Comparison of ENCODE assay signal across 19 cellular contexts in genomic region chr12:44003721-44004120, GRCh38.
DNase-seq lines count a peak whose midpoint lies in the region; ATAC-seq, FAIRE-seq and TF ChIP-seq lines count a peak whose summit lies in the region.
"Had no signal": no experiment of that assay in that cellular context is flagged by ENCODE, and none has a peak within 500 bp of the region (broad histone marks: within the 10 kb centered on the region; RNA-seq: fewer than 3 reads in every experiment).

No MANE protein-coding gene starts in this region.

- H2BK5ac ChIP-seq in neuronal stem cell (ENCODE audit: low read length), result no peak overlapping the region

- intact Hi-C loops in kidney (cut with DNase I), result no loop called here

- DNase-seq in bronchial epithelial cell (ENCODE audit: low read depth) (peak; percentile 13), epithelial cell of esophagus (ENCODE audit: low read depth) (peak; percentile 35), neuronal stem cell (ENCODE audit: low spot score) (no peak), mesenteric fat pad (ENCODE audit: low spot score) (no peak), kidney (no peak)
- DNase-seq in stimulated activated naive B cell treated with anti-CD40 and anti-IgM and Interleukin-4, amounts not matched to agents 10 μg/mL and 1 μg/mL and 100 μg/mL, for 72 hours, result no peak
- DNase-seq: C1 segment of cervical spinal cord; Calu3; CD4-positive, alpha-beta memory T cell; COR-L47; DMS53; DMS79 treated with DMSO at 0.1 percent for 48 hours; GF-D8; GOT3 had no signal

- no peak overlapping the region for H3K27ac ChIP-seq in neuronal stem cell (replicated peaks; ENCODE audit: low read length)
- no peak overlapping the region for H3K27ac ChIP-seq in kidney (ENCODE audit: low read depth in 2 of 2, low read length in 2 of 2)

- no peaks in the 10 kb centered on the region for H3K4me1 ChIP-seq in neuronal stem cell (ENCODE audit: control insufficient read depth in 2 of 2, insufficient read depth in 1 of 2, low read depth in 1 of 2, low read length in 2 of 2)
- H3K4me1 ChIP-seq in kidney (ENCODE audit: control insufficient read depth in 1 of 2, insufficient read depth in 1 of 2, low read depth in 1 of 2, low read length in 2 of 2), result no peaks in the 10 kb centered on the region
- H3K4me1 ChIP-seq: HAP-1 had no signal

- no peaks in the 10 kb centered on the region for H3K27me3 ChIP-seq in bronchial epithelial cell (ENCODE audit: control insufficient read depth, insufficient read depth, low read length)
- no peaks in the 10 kb centered on the region for H3K27me3 ChIP-seq in neuronal stem cell (ENCODE audit: control insufficient read depth in 3 of 3, insufficient read depth in 3 of 3, low read depth in 1 of 3, low read length in 3 of 3)

- FAIRE-seq in bronchial epithelial cell (lab: Jason Lieb, UNC), result no peak
- FAIRE-seq in kidney (lab: Jason Lieb, UNC), result no peak
- FAIRE-seq: GM12891, GM18507, H54 had no signal

- H3K14ac ChIP-seq in neuronal stem cell (ENCODE audit: low read length), result no peak overlapping the region

- peaks cover 16 to 47% of the 10 kb centered on the region in 2 donors for H3K36me3 Mint-ChIP-seq in stimulated activated naive B cell treated with anti-CD40 and anti-IgM and Interleukin-4, amounts not matched to agents 10 μg/mL and 1 μg/mL and 100 μg/mL, for 72 hours

- no peak overlapping the region for H3K27ac Mint-ChIP-seq in stimulated activated naive B cell treated with anti-CD40 and anti-IgM and Interleukin-4, amounts not matched to agents 10 μg/mL and 1 μg/mL and 100 μg/mL, for 72 hours
- H3K27ac Mint-ChIP-seq: CD4-positive, alpha-beta memory T cell; HFFc6 had no signal

- H3K4ac ChIP-seq in neuronal stem cell (ENCODE audit: low read length), result no peak overlapping the region

- H2AFZ ChIP-seq in neuronal stem cell (ENCODE audit: low read length), result no peak overlapping the region

- H4K91ac ChIP-seq in neuronal stem cell (ENCODE audit: low read depth, low read length, poor library complexity), result no peak overlapping the region

- H3K27me3 Mint-ChIP-seq in stimulated activated naive B cell treated with anti-CD40 and anti-IgM and Interleukin-4, amounts not matched to agents 10 μg/mL and 1 μg/mL and 100 μg/mL, for 72 hours, result no peaks in the 10 kb centered on the region
- H3K27me3 Mint-ChIP-seq: CD4-positive, alpha-beta memory T cell had no signal

- no peak overlapping the region for H3K23ac ChIP-seq in neuronal stem cell (ENCODE audit: low read depth, low read length, poor library complexity)

- peak overlapping the region; percentile 88 for H4K8ac ChIP-seq in neuronal stem cell (ENCODE audit: low read depth, low read length)

- H3K4me3 ChIP-seq in bronchial epithelial cell (ENCODE audit: low read depth, low read length) (no peak overlapping the region), epithelial cell of esophagus (ENCODE audit: low read length) (no peak overlapping the region), neuronal stem cell (ENCODE audit: low read length in 2 of 2) (no peak overlapping the region), kidney (ENCODE audit: low read length in 2 of 2) (no peak overlapping the region)
- H3K4me3 ChIP-seq: HAP-1 had no signal

- H3K9me3 ChIP-seq in neuronal stem cell (replicated peaks in 1 of 2; ENCODE audit: control insufficient read depth in 2 of 2, insufficient read depth in 1 of 2, low read depth in 1 of 2, low read length in 2 of 2) (peaks cover 0 to 8% of the 10 kb centered on the region in 2 donors), kidney (ENCODE audit: control insufficient read depth in 1 of 2, low read length in 2 of 2) (peaks cover 0 to 11% of the 10 kb centered on the region in 2 donors)
- H3K9me3 ChIP-seq: HAP-1 had no signal

- TF ChIP-seq CTCF in bronchial epithelial cell (IDR thresholded peaks at IDR 0.05; ENCODE audit: insufficient read depth, low read length, severe bottlenecking), result no peak
- no peak for TF ChIP-seq CTCF in epithelial cell of esophagus (IDR thresholded peaks at IDR 0.05; ENCODE audit: insufficient read depth, low read depth, low read length, missing control alignments)
- no peak for TF ChIP-seq CTCF in kidney (IDR thresholded peaks at IDR 0.05; ENCODE audit: borderline replicate concordance, extremely low read depth, insufficient read depth)

- H3K4me2 ChIP-seq in neuronal stem cell (ENCODE audit: insufficient read depth, low read length, poor library complexity, severe bottlenecking), result no peak overlapping the region

- H2AK5ac ChIP-seq in neuronal stem cell (ENCODE audit: low read depth, low read length), result no peak overlapping the region

- peaks cover 10 to 12% of the 10 kb centered on the region in 2 donors for H3K9me3 Mint-ChIP-seq in stimulated activated naive B cell treated with anti-CD40 and anti-IgM and Interleukin-4, amounts not matched to agents 10 μg/mL and 1 μg/mL and 100 μg/mL, for 72 hours

- no peak overlapping the region for H3K9ac ChIP-seq in neuronal stem cell (ENCODE audit: low read depth, low read length, poor library complexity)
- no peak overlapping the region for H3K9ac ChIP-seq in kidney (ENCODE audit: low read length in 2 of 2)

- no peak overlapping the region for H3K18ac ChIP-seq in neuronal stem cell (ENCODE audit: low read length)

- H2BK12ac ChIP-seq in neuronal stem cell (ENCODE audit: low read length), result no peak overlapping the region

- H3K4me1 Mint-ChIP-seq in stimulated activated naive B cell treated with anti-CD40 and anti-IgM and Interleukin-4, amounts not matched to agents 10 μg/mL and 1 μg/mL and 100 μg/mL, for 72 hours, result no peaks in the 10 kb centered on the region
- H3K4me1 Mint-ChIP-seq: CD4-positive, alpha-beta memory T cell had no signal

- H2BK15ac ChIP-seq in neuronal stem cell (ENCODE audit: low read length), result no peak overlapping the region

- no peak overlapping the region for H2BK120ac ChIP-seq in neuronal stem cell (ENCODE audit: low read depth, low read length)

- no peaks in the 10 kb centered on the region for H3K79me1 ChIP-seq in neuronal stem cell (ENCODE audit: low read depth, low read length)

- no peak overlapping the region for H3K4me3 Mint-ChIP-seq in stimulated activated naive B cell treated with anti-CD40 and anti-IgM and Interleukin-4, amounts not matched to agents 10 μg/mL and 1 μg/mL and 100 μg/mL, for 72 hours
- H3K4me3 Mint-ChIP-seq: CD4-positive, alpha-beta memory T cell; HFFc6 had no signal

- H3K36me3 ChIP-seq in bronchial epithelial cell (ENCODE audit: control insufficient read depth, insufficient read depth, low read length), result no peaks in the 10 kb centered on the region
- H3K36me3 ChIP-seq in neuronal stem cell (replicated peaks in 1 of 2; ENCODE audit: control insufficient read depth in 2 of 2, insufficient read depth in 2 of 2, low read length in 2 of 2), result no peaks in the 10 kb centered on the region
- no peaks in the 10 kb centered on the region for H3K36me3 ChIP-seq in kidney (ENCODE audit: control insufficient read depth in 1 of 2, insufficient read depth in 2 of 2, low read length in 2 of 2)
- H3K36me3 ChIP-seq: HAP-1 had no signal

- no peak for ATAC-seq in stimulated activated naive B cell treated with anti-CD40 and anti-IgM and Interleukin-4, amounts not matched to agents 10 μg/mL and 1 μg/mL and 100 μg/mL, for 72 hours (replicated peaks)

Comparison
In these comparisons a context has a peak if more than half of its experiments do, and no peak if none do; other contexts are left out.
1. DNase-seq: peak in bronchial epithelial cell (single experiment) and epithelial cell of esophagus (single experiment); none in neuronal stem cell (single experiment), stimulated activated naive B cell treated with anti-CD40 and anti-IgM and Interleukin-4, amounts not matched to agents 10 μg/mL and 1 μg/mL and 100 μg/mL, for 72 hours (single experiment), mesenteric fat pad (single experiment) and kidney (single experiment).